In genomic region chr6:116682334-116682712, GRCh38 we compare ENCODE assay signal across 8 cellular contexts. TPM values are rescaled to one million over a fixed set of nuclear protein-coding genes. Genes with fewer than 3 reads are reported as not detected.
DNase-seq lines count a peak whose midpoint lies in the region; ATAC-seq and TF ChIP-seq lines count a peak whose summit lies in the region.

No MANE protein-coding gene starts in this region.

- no peak overlapping the region for H3K23ac ChIP-seq in neuronal stem cell (ENCODE audit: low read depth, low read length, poor library complexity)

- no peak overlapping the region for H4K91ac ChIP-seq in neuronal stem cell (ENCODE audit: low read depth, low read length, poor library complexity)

- H3K27ac ChIP-seq in DND-41 (ENCODE audit: low read length) (peak overlapping the region; percentile 53), Karpas-422 (ENCODE audit: low read length) (peak overlapping the region; percentile 26; the same call in 1 of the 2 replicates), WERI-Rb-1 (peak overlapping the region; percentile 91), neuronal stem cell (replicated peaks; ENCODE audit: low read length) (no peak overlapping the region)

- H3K4me3 ChIP-seq in DND-41 (ENCODE audit: low read depth in 1 of 2, low read length in 2 of 2) (peak overlapping the region; percentile 74 to 90), Karpas-422 (ENCODE audit: low read length) (peak overlapping the region; percentile 97), WERI-Rb-1 (ENCODE audit: low read depth, low read length) (peak overlapping the region; percentile 68), neuronal stem cell (ENCODE audit: low read length in 2 of 2) (peak overlapping the region in 1 of 2 donors; percentile 89)

- peak overlapping the region; percentile 94 for H3K27ac Mint-ChIP-seq in effector memory CD8-positive, alpha-beta T cell

- H3K4ac ChIP-seq in neuronal stem cell (ENCODE audit: low read length), result no peak overlapping the region

- H3K4me1 ChIP-seq in DND-41 (ENCODE audit: insufficient read depth, low read length) (peaks cover 36% of the 10 kb centered on the region), Karpas-422 (ENCODE audit: low read length) (peaks cover 37% of the 10 kb centered on the region), neuronal stem cell (ENCODE audit: control insufficient read depth in 2 of 2, insufficient read depth in 1 of 2, low read depth in 1 of 2, low read length in 2 of 2) (no peaks in the 10 kb centered on the region)

- H3K9me3 ChIP-seq in DND-41 (ENCODE audit: insufficient read depth, low read length, severe bottlenecking) (no peaks in the 10 kb centered on the region), Karpas-422 (ENCODE audit: low read length) (no peaks in the 10 kb centered on the region), WERI-Rb-1 (ENCODE audit: severe bottlenecking) (no peaks in the 10 kb centered on the region), neuronal stem cell (replicated peaks in 1 of 2; ENCODE audit: control insufficient read depth in 2 of 2, insufficient read depth in 1 of 2, low read depth in 1 of 2, low read length in 2 of 2) (peaks cover 0 to 3% of the 10 kb centered on the region in 2 donors)

- peaks cover 0 to 1% of the 10 kb centered on the region in 2 donors for H3K9me3 Mint-ChIP-seq in effector memory CD8-positive, alpha-beta T cell

- peaks cover 35 to 50% of the 10 kb centered on the region in 2 donors for H3K4me1 Mint-ChIP-seq in effector memory CD8-positive, alpha-beta T cell (ENCODE audit: low read depth in 2 of 2)

- H4K20me1 ChIP-seq in DND-41 (ENCODE audit: insufficient read depth, low read length), result peaks cover 21% of the 10 kb centered on the region; the same call in 1 of the 2 replicates
- no peaks in the 10 kb centered on the region for H4K20me1 ChIP-seq in Karpas-422 (ENCODE audit: insufficient read depth, low read depth, low read length)

- no peak overlapping the region for H2AK5ac ChIP-seq in neuronal stem cell (ENCODE audit: low read depth, low read length)

- peak overlapping the region; percentile 96 to 98 for H3K4me3 Mint-ChIP-seq in effector memory CD8-positive, alpha-beta T cell

- H2BK5ac ChIP-seq in neuronal stem cell (ENCODE audit: low read length), result no peak overlapping the region

- H3K14ac ChIP-seq in neuronal stem cell (ENCODE audit: low read length), result no peak overlapping the region

- H3K9ac ChIP-seq in DND-41 (ENCODE audit: low read depth, low read length), result peak overlapping the region; percentile 85
- H3K9ac ChIP-seq in Karpas-422 (ENCODE audit: low read length), result peak overlapping the region; percentile 30; the same call in 1 of the 2 replicates
- H3K9ac ChIP-seq in neuronal stem cell (ENCODE audit: low read depth, low read length, poor library complexity), result no peak overlapping the region

- WGBS in neuronal stem cell (ENCODE audit: extremely low coverage in 2 of 2, insufficient read length in 2 of 2, insufficient replicate concordance in 1 of 2), 2 donors, result no CpG with 5 or more reads among the region's 5 CpGs

- no peak overlapping the region for H3K18ac ChIP-seq in neuronal stem cell (ENCODE audit: low read length)

- no peak for TF ChIP-seq CTCF in DND-41 (IDR thresholded peaks at IDR 0.05; ENCODE audit: borderline replicate concordance, extremely low read depth, low read length, poor library complexity, severe bottlenecking)
- TF ChIP-seq CTCF in WERI-Rb-1 (IDR thresholded peaks at IDR 0.05; ENCODE audit: low read depth, low read length), result no peak

- H2BK120ac ChIP-seq in neuronal stem cell (ENCODE audit: low read depth, low read length), result no peak overlapping the region

- H3K36me3 Mint-ChIP-seq in effector memory CD8-positive, alpha-beta T cell (ENCODE audit: insufficient read depth), result peaks cover 17% of the 10 kb centered on the region

- peak; percentile 63 for DNase-seq in DND-41
- no peak for DNase-seq in Karpas-422
- DNase-seq in WERI-Rb-1, result no peak
- DNase-seq in effector memory CD8-positive, alpha-beta T cell, result peak; percentile 21 to 39 (median 31)
- no peak for DNase-seq in neuronal stem cell (ENCODE audit: low spot score)
- DNase-seq in NCI-H2196 treated with DMSO at 0.1 percent for 48 hours (lab: John Stamatoyannopoulos, UW; ENCODE audit: unreplicated experiment), result no peak

- H3K27me3 Mint-ChIP-seq in effector memory CD8-positive, alpha-beta T cell, result no peaks in the 10 kb centered on the region

- H2BK15ac ChIP-seq in neuronal stem cell (ENCODE audit: low read length), result no peak overlapping the region

- ATAC-seq in DND-41 (ENCODE audit: insufficient read depth, low read depth), result peak; percentile 50
- ATAC-seq in GM19455 (IDR thresholded peaks at IDR 0.05; ENCODE audit: unreplicated experiment), result peak; percentile 32
- ATAC-seq in effector memory CD8-positive, alpha-beta T cell (replicated peaks), result peak; percentile 28
- ATAC-seq in HG02870 (IDR thresholded peaks at IDR 0.05; ENCODE audit: unreplicated experiment), result no peak

- H3K79me1 ChIP-seq in neuronal stem cell (ENCODE audit: low read depth, low read length), result peaks cover 2% of the 10 kb centered on the region

- peaks cover 62% of the 10 kb centered on the region for H3K79me2 ChIP-seq in DND-41 (ENCODE audit: insufficient read depth, low read length)
- peaks cover 60% of the 10 kb centered on the region for H3K79me2 ChIP-seq in Karpas-422 (ENCODE audit: low read length)

- no peak overlapping the region for H2BK12ac ChIP-seq in neuronal stem cell (ENCODE audit: low read length)

- peaks cover 18% of the 10 kb centered on the region for H3K36me3 ChIP-seq in DND-41 (ENCODE audit: insufficient read depth, low read length)
- peaks cover 15% of the 10 kb centered on the region for H3K36me3 ChIP-seq in Karpas-422 (ENCODE audit: insufficient read depth, low read length)
- 0 out of 2 replicates have a peak, but pooled peaks cover 6% of the 10 kb centered on the region for H3K36me3 ChIP-seq in WERI-Rb-1
- peaks cover 0 to 17% of the 10 kb centered on the region in 2 donors for H3K36me3 ChIP-seq in neuronal stem cell (replicated peaks in 1 of 2; ENCODE audit: control insufficient read depth in 2 of 2, insufficient read depth in 2 of 2, low read length in 2 of 2)

- H4K8ac ChIP-seq in neuronal stem cell (ENCODE audit: low read depth, low read length), result no peak overlapping the region

- peak overlapping the region; percentile 91 for H3K4me2 ChIP-seq in DND-41 (ENCODE audit: insufficient read depth, low read length)
- peak overlapping the region; percentile 99 for H3K4me2 ChIP-seq in Karpas-422 (ENCODE audit: low read depth, low read length, poor library complexity, severe bottlenecking)
- H3K4me2 ChIP-seq in neuronal stem cell (ENCODE audit: insufficient read depth, low read length, poor library complexity, severe bottlenecking), result no peak overlapping the region

- H2AFZ ChIP-seq in DND-41 (ENCODE audit: low read depth, low read length) (peak overlapping the region; percentile 32), Karpas-422 (ENCODE audit: low read length) (no peak overlapping the region), neuronal stem cell (ENCODE audit: low read length) (peak overlapping the region; percentile 91)

- no peaks in the 10 kb centered on the region for H3K9me2 ChIP-seq in Karpas-422 (replicated peaks; ENCODE audit: insufficient read depth, low read length)

- H3K27me3 ChIP-seq in DND-41 (ENCODE audit: insufficient read depth, low read length, poor library complexity), result no peaks in the 10 kb centered on the region
- no peaks in the 10 kb centered on the region for H3K27me3 ChIP-seq in Karpas-422 (ENCODE audit: low read length)
- H3K27me3 ChIP-seq in WERI-Rb-1 (ENCODE audit: insufficient read depth, low read depth, severe bottlenecking), result no peaks in the 10 kb centered on the region
- no peaks in the 10 kb centered on the region for H3K27me3 ChIP-seq in neuronal stem cell (ENCODE audit: control insufficient read depth in 3 of 3, insufficient read depth in 3 of 3, low read depth in 1 of 3, low read length in 3 of 3)

RNA-seq across cellular contexts. Expression of gene KPNA5, which starts 1.3 kb away (rescaled TPM):
- 15.9 and 16.0 TPM in 2 replicates for total RNA-seq in Karpas-422 (2014; rRNA removed; shearing (Covaris generic); ENCODE audit: low replicate concordance)
- 8.0 TPM for polyA plus RNA-seq in neuronal stem cell (2013, experiment 1 of 2)
- 8.4 TPM for polyA plus RNA-seq in neuronal stem cell (2013, experiment 2 of 2)

RNA-seq across cellular contexts. Expression of gene ZUP1, which starts 13.8 kb away (rescaled TPM):
- 31.0 and 32.7 TPM in 2 replicates for total RNA-seq in Karpas-422 (2014; rRNA removed; shearing (Covaris generic); ENCODE audit: low replicate concordance)
- 13.2 TPM for polyA plus RNA-seq in neuronal stem cell (2013, experiment 1 of 2)
- polyA plus RNA-seq in neuronal stem cell (2013, experiment 2 of 2), result 14.0 TPM

Comparison
In these comparisons a context has a peak if more than half of its experiments do, and no peak if none do; other contexts are left out.
1. DNase-seq: peak in DND-41 (single experiment) and effector memory CD8-positive, alpha-beta T cell (3 of 3); none in Karpas-422 (single experiment), WERI-Rb-1 (single experiment), neuronal stem cell (single experiment) and NCI-H2196 treated with DMSO at 0.1 percent for 48 hours (single experiment).